8 cellular contexts compared by ENCODE assay signal in genomic region chr3:196317702-196318467, GRCh38. TPM values are rescaled to one million over a fixed set of nuclear protein-coding genes. Genes with fewer than 3 reads are reported as not detected.
DNase-seq lines count a peak whose midpoint lies in the region; ATAC-seq and TF ChIP-seq lines count a peak whose summit lies in the region.

Gene DYNLT2B (minus strand): TSS chr3:196318240. CDS start chr3:196318152, 88 bp downstream.

- H3K36me3 Mint-ChIP-seq in CD4-positive, alpha-beta T cell (ENCODE audit: low read depth): peaks cover 6% of the 10 kb centered on the region
- H3K36me3 Mint-ChIP-seq in activated CD8-positive, alpha-beta T cell treated with anti-CD3 and anti-CD28 coated beads for 36 hours (ENCODE audit: low read depth): no peaks in the 10 kb centered on the region

- H3K4me3 ChIP-seq in ectodermal cell (ENCODE audit: insufficient read depth, low read depth, low read length): peak within 1 kb of the TSS; percentile 92

- H3K27me3 ChIP-seq in CD4-positive, alpha-beta T cell (ENCODE audit: control insufficient read depth, insufficient read depth, low read length): no peaks in the 10 kb centered on the region
- no peaks in the 10 kb centered on the region for H3K27me3 ChIP-seq in ectodermal cell (ENCODE audit: control insufficient read depth, insufficient read depth, low read length, poor library complexity, severe bottlenecking)

- H3K4me3 Mint-ChIP-seq in CD4-positive, alpha-beta T cell: peak within 1 kb of the TSS; percentile 97
- H3K4me3 Mint-ChIP-seq in activated CD8-positive, alpha-beta T cell treated with anti-CD3 and anti-CD28 coated beads for 36 hours: peak within 1 kb of the TSS; percentile 92

- TF ChIP-seq CTCF in CD4-positive, alpha-beta T cell (IDR thresholded peaks at IDR 0.05): no peak
- TF ChIP-seq CTCF in activated CD8-positive, alpha-beta T cell treated with anti-CD3 and anti-CD28 coated beads for 36 hours (IDR thresholded peaks at IDR 0.05): no peak

- H3K27me3 Mint-ChIP-seq in CD4-positive, alpha-beta T cell: no peaks in the 10 kb centered on the region
- no peaks in the 10 kb centered on the region for H3K27me3 Mint-ChIP-seq in activated CD8-positive, alpha-beta T cell treated with anti-CD3 and anti-CD28 coated beads for 36 hours

- WGBS in ectodermal cell, 2 experiments: 0% methylated on average over 90 of the region's 90 CpGs

- intact Hi-C loops in CD4-positive, alpha-beta T cell (cut with DNase I, micrococcal nuclease): loop anchor here in 1 of 2 experiments (5.0 kb wide), 1 partner anchor 36 kb away; no protein-coding TSS in a partner anchor
- intact Hi-C loops in activated CD8-positive, alpha-beta T cell treated with anti-CD3 and anti-CD28 coated beads for 36 hours (cut with micrococcal nuclease): loop anchor here (10.0 kb wide), 1 partner anchor 63 kb away; no protein-coding TSS in a partner anchor

- peak; percentile 67 to 88 (median 80) for DNase-seq in CD4-positive, alpha-beta T cell
- DNase-seq in HK-2 (ENCODE audit: unreplicated experiment): peak; percentile 95
- DNase-seq in NCI-H82 treated with DMSO at 0.1 percent for 48 hours (lab: John Stamatoyannopoulos, UW; ENCODE audit: unreplicated experiment): peak; percentile 80
- peak; percentile 88 for DNase-seq in activated CD8-positive, alpha-beta T cell treated with anti-CD3 and anti-CD28 coated beads for 36 hours
- DNase-seq in medulla oblongata (ENCODE audit: extremely low spot score): peak; percentile 92
- peak; percentile 75 to 85 (median 80) for DNase-seq in stimulated activated CD4-positive, alpha-beta T cell treated with anti-CD3 and anti-CD28 coated beads, TNF-alpha, amount 100 ng/mL, for 48 hours (ENCODE audit: low read depth in 3 of 3)

- H3K9me3 Mint-ChIP-seq in CD4-positive, alpha-beta T cell: no peaks in the 10 kb centered on the region
- H3K9me3 Mint-ChIP-seq in activated CD8-positive, alpha-beta T cell treated with anti-CD3 and anti-CD28 coated beads for 36 hours: no peaks in the 10 kb centered on the region

- peak within 1 kb of the TSS; percentile 96 for H3K27ac Mint-ChIP-seq in CD4-positive, alpha-beta T cell
- peak within 1 kb of the TSS; percentile 95 for H3K27ac Mint-ChIP-seq in activated CD8-positive, alpha-beta T cell treated with anti-CD3 and anti-CD28 coated beads for 36 hours

- H3K4me1 ChIP-seq in ectodermal cell (ENCODE audit: control insufficient read depth, insufficient read depth, low read length): no peaks in the 10 kb centered on the region

- peaks cover 5% of the 10 kb centered on the region for H3K4me1 Mint-ChIP-seq in CD4-positive, alpha-beta T cell (ENCODE audit: low read depth)
- H3K4me1 Mint-ChIP-seq in activated CD8-positive, alpha-beta T cell treated with anti-CD3 and anti-CD28 coated beads for 36 hours (ENCODE audit: low read depth): peaks cover 12% of the 10 kb centered on the region

- peak; percentile 89 for ATAC-seq in CD4-positive, alpha-beta T cell (ENCODE audit: poor library complexity)
- peak; percentile 76 for ATAC-seq in GM19438 (IDR thresholded peaks at IDR 0.05; ENCODE audit: low read depth, unreplicated experiment)
- ATAC-seq in activated CD8-positive, alpha-beta T cell treated with anti-CD3 and anti-CD28 coated beads for 36 hours: peak; percentile 92

- no peaks in the 10 kb centered on the region for H3K9me3 ChIP-seq in CD4-positive, alpha-beta T cell (ENCODE audit: control insufficient read depth, low read length)
- H3K9me3 ChIP-seq in ectodermal cell (ENCODE audit: control insufficient read depth, low read length): no peaks in the 10 kb centered on the region

- peak within 1 kb of the TSS; percentile 83 for H3K27ac ChIP-seq in CD4-positive, alpha-beta T cell (ENCODE audit: low read depth, low read length)
- peak within 1 kb of the TSS; percentile 94 for H3K27ac ChIP-seq in ectodermal cell (ENCODE audit: insufficient read depth, low read depth, low read length, poor library complexity, severe bottlenecking)

- H3K36me3 ChIP-seq in ectodermal cell (ENCODE audit: control insufficient read depth, insufficient read depth, low read length): peaks cover 10% of the 10 kb centered on the region

- CTCF ChIA-PET in CD4-positive, alpha-beta T cell (lab: Charles Lee): interaction anchor here (1.0 to 1.5 kb wide), 3 partner anchors 23 to 211 kb away, joined by 3 to 6 read pairs (median 5); no protein-coding TSS in a partner anchor
- CTCF ChIA-PET in activated CD8-positive, alpha-beta T cell treated with anti-CD3 and anti-CD28 coated beads for 36 hours (lab: Charles Lee): interaction anchor here (0.9 to 2.5 kb wide), 7 partner anchors 8 to 244 kb away, joined by 3 to 10 read pairs (median 3); no protein-coding TSS in a partner anchor

- POLR2A ChIA-PET in CD4-positive, alpha-beta T cell (lab: Charles Lee): interaction anchor here (0.6 to 2.5 kb wide), 19 partner anchors 10 to 685 kb away, joined by 3 to 20 read pairs (median 4); partner anchors contain the start of genes FBXO45, NCBP2, PAK2 and RNF168
- POLR2A ChIA-PET in activated CD8-positive, alpha-beta T cell treated with anti-CD3 and anti-CD28 coated beads for 36 hours (lab: Charles Lee): interaction anchor here (0.6 to 1.7 kb wide), 17 partner anchors 13 to 1645 kb away, joined by 3 to 9 read pairs (median 4); partner anchors contain the start of genes PCYT1A and UBXN7

RNA-seq across cellular contexts. Expression of gene DYNLT2B, which starts in this region (rescaled TPM):
- 1 to 10 TPM; 4.5 to 4.6 TPM for total RNA-seq in CD4-positive, alpha-beta T cell
- total RNA-seq in activated CD8-positive, alpha-beta T cell treated with anti-CD3 and anti-CD28 coated beads for 36 hours: 1 to 10 TPM; 8.8 to 9.5 TPM
- 54.5 TPM for polyA plus RNA-seq in ectodermal cell (2013, experiment 1 of 4)
- 51.6 TPM for polyA plus RNA-seq in ectodermal cell (2013, experiment 2 of 4)
- 58.9 TPM for polyA plus RNA-seq in ectodermal cell (2013, experiment 3 of 4)
- polyA plus RNA-seq in ectodermal cell (2013, experiment 4 of 4): 69.3 TPM

Comparison
In these comparisons a context has a peak if more than half of its experiments do, and no peak if none do; other contexts are left out.
1. Peak in every context shown above with its lines: DNase-seq, ATAC-seq, H3K4me3 ChIP-seq and H3K27ac ChIP-seq.